In genomic region chr12:51959921-51960320, GRCh38 we compare ENCODE assay signal across 24 cellular contexts. TPM values are rescaled to one million over a fixed set of nuclear protein-coding genes. Genes with fewer than 3 reads are reported as not detected.
"Had no signal": no experiment of that assay in that cellular context is flagged by ENCODE, and none has a peak within 500 bp of the region (broad histone marks: within the 10 kb centered on the region; RNA-seq: fewer than 3 reads in every experiment).

No MANE protein-coding gene starts in this region.

- H3K9ac ChIP-seq: neural progenitor cell had no signal

- H3K4me3 Mint-ChIP-seq: activated CD4-positive, alpha-beta memory T cell treated with anti-CD3 and anti-CD28 coated beads, Interleukin-2, amount 10 ng/mL, durations not matched to agents 7 days and 5 days; activated naive CD8-positive, alpha-beta T cell treated with anti-CD3 and anti-CD28 coated beads, Interleukin-2, amount 50 U/mL, for 24 hours; activated T-helper 1 cell treated with anti-CD3 and anti-CD28 coated beads, Interleukin-12 subunit alpha, Interleukin-12 subunit beta, Interleukin-2, Interleukin-4 antibody, amounts not matched to agents 30 ng/mL and 10 ng/mL and 1 ng/mL, durations not matched to agents 14 hours and 24 hours and 36 hours; brain; neural progenitor cell had no signal

- H3K4me3 ChIP-seq: gastrocnemius medialis, neural progenitor cell, tibial artery had no signal

- H3K27ac ChIP-seq: neural progenitor cell, tibial artery had no signal

- H3K27ac Mint-ChIP-seq: activated CD4-positive, alpha-beta memory T cell treated with anti-CD3 and anti-CD28 coated beads, Interleukin-2, amount 10 ng/mL, durations not matched to agents 7 days and 5 days; activated naive CD8-positive, alpha-beta T cell treated with anti-CD3 and anti-CD28 coated beads, Interleukin-2, amount 50 U/mL, for 24 hours; activated T-helper 1 cell treated with anti-CD3 and anti-CD28 coated beads, Interleukin-12 subunit alpha, Interleukin-12 subunit beta, Interleukin-2, Interleukin-4 antibody, amounts not matched to agents 30 ng/mL and 10 ng/mL and 1 ng/mL, durations not matched to agents 14 hours and 24 hours and 36 hours; neural progenitor cell had no signal

- H3K27me3 ChIP-seq: gastrocnemius medialis, neural progenitor cell, tibial artery had no signal

- H3K9me3 ChIP-seq: gastrocnemius medialis, tibial artery had no signal

- H2AFZ ChIP-seq: neural progenitor cell had no signal

- H3K4me1 Mint-ChIP-seq: activated CD4-positive, alpha-beta memory T cell treated with anti-CD3 and anti-CD28 coated beads, Interleukin-2, amount 10 ng/mL, durations not matched to agents 7 days and 5 days had no signal

- H3K9me3 Mint-ChIP-seq: activated CD4-positive, alpha-beta memory T cell treated with anti-CD3 and anti-CD28 coated beads, Interleukin-2, amount 10 ng/mL, durations not matched to agents 7 days and 5 days; activated naive CD8-positive, alpha-beta T cell treated with anti-CD3 and anti-CD28 coated beads, Interleukin-2, amount 50 U/mL, for 24 hours; activated T-helper 1 cell treated with anti-CD3 and anti-CD28 coated beads, Interleukin-12 subunit alpha, Interleukin-12 subunit beta, Interleukin-2, Interleukin-4 antibody, amounts not matched to agents 30 ng/mL and 10 ng/mL and 1 ng/mL, durations not matched to agents 14 hours and 24 hours and 36 hours had no signal

- H3K27me3 Mint-ChIP-seq: activated naive CD8-positive, alpha-beta T cell treated with anti-CD3 and anti-CD28 coated beads, Interleukin-2, amount 50 U/mL, for 24 hours; brain had no signal

- H3K4me2 ChIP-seq: neural progenitor cell had no signal

- H3K36me3 ChIP-seq: gastrocnemius medialis had no signal

- DNase-seq: activated CD4-positive, alpha-beta memory T cell treated with anti-CD3 and anti-CD28 coated beads, Interleukin-2, amount 10 ng/mL, durations not matched to agents 7 days and 5 days; activated CD4-positive, alpha-beta T cell treated with anti-CD3 and anti-CD28 coated beads for 48 hours; activated CD4-positive, CD25-positive, alpha-beta regulatory T cell; activated gamma-delta T cell; activated naive CD4-positive, alpha-beta T cell treated with anti-CD3 and anti-CD28 coated beads, Interleukin-2, amount 50 U/mL, for 16 hours; activated naive CD8-positive, alpha-beta T cell treated with anti-CD3 and anti-CD28 coated beads, Interleukin-2, amount 50 U/mL, for 24 hours; dermis blood vessel endothelial cell; effector CD8-positive, alpha-beta T cell; hypothalamus; left ventricle myocardium superior; midbrain; stimulated activated CD4-positive, alpha-beta T cell treated with anti-CD3 and anti-CD28 coated beads, Interleukin-4, amount 100 ng/mL, for 24 hours; stimulated activated naive CD8-positive, alpha-beta T cell treated with anti-CD3 and anti-CD28 coated beads, Interleukin-15, Interleukin-2, amounts not matched to agents 100 U/mL and 50 U/mL, for 24 hours; substantia nigra; T1000; tibial artery had no signal

- H3K4me1 ChIP-seq: neural progenitor cell had no signal

- ATAC-seq: activated naive CD8-positive, alpha-beta T cell treated with anti-CD3 and anti-CD28 coated beads, Interleukin-2, amount 50 U/mL, for 24 hours; esophagus mucosa; stimulated activated naive CD8-positive, alpha-beta T cell treated with anti-CD3 and anti-CD28 coated beads, Interleukin-15, Interleukin-2, amounts not matched to agents 100 U/mL and 50 U/mL, for 24 hours had no signal

- FAIRE-seq: endothelial cell of umbilical vein, urothelium cell line had no signal

RNA-seq across cellular contexts. Expression of gene ACVRL1, which starts 52.6 kb away (rescaled TPM):
- total RNA-seq: activated CD4-positive, alpha-beta memory T cell treated with anti-CD3 and anti-CD28 coated beads, Interleukin-2, amount 10 ng/mL, durations not matched to agents 7 days and 5 days; activated T-helper 1 cell treated with anti-CD3 and anti-CD28 coated beads, Interleukin-12 subunit alpha, Interleukin-12 subunit beta, Interleukin-2, Interleukin-4 antibody, amounts not matched to agents 30 ng/mL and 10 ng/mL and 1 ng/mL, durations not matched to agents 14 hours and 24 hours and 36 hours; T-helper 1 cell treated with Interleukin-12 subunit alpha and Interleukin-12 subunit beta and Interleukin-4 antibody, amounts not matched to agents 30 ng/mL and 1 ng/mL, for 36 hours had no signal
